In genomic region chr17:46772879-46773620, GRCh38 we compare ENCODE assay signal across 1 cellular context.
TF ChIP-seq lines count a peak whose summit lies in the region.

No MANE protein-coding gene starts in this region.

TF ChIP-seq in H1, 55 proteins besides CTCF, POLR2A, EP300 and RAD21 (continued from another document):
- TF ChIP-seq YY1 (IDR thresholded peaks at IDR 0.05; ENCODE audit: low read depth, low read length) (no peak), KDM1A (IDR thresholded peaks at IDR 0.05; ENCODE audit: borderline replicate concordance, low read length) (no peak), TAF7 (optimal IDR thresholded peaks at IDR 0.05; ENCODE audit: borderline replicate concordance, low read depth, low read length) (no peak), SUZ12 (IDR thresholded peaks at IDR 0.05; ENCODE audit: low read length) (peak; percentile 34; the same call in 1 of the 2 replicates), SP4 (IDR thresholded peaks at IDR 0.05; ENCODE audit: low read length) (no peak), TAF1 (IDR thresholded peaks at IDR 0.05; ENCODE audit: low read depth, low read length) (no peak), MAFK (IDR thresholded peaks at IDR 0.05; ENCODE audit: low read depth, low read length) (no peak), TEAD4 (IDR thresholded peaks at IDR 0.05; ENCODE audit: low read depth, low read length) (no peak)
- TF ChIP-seq, protein P1, sequence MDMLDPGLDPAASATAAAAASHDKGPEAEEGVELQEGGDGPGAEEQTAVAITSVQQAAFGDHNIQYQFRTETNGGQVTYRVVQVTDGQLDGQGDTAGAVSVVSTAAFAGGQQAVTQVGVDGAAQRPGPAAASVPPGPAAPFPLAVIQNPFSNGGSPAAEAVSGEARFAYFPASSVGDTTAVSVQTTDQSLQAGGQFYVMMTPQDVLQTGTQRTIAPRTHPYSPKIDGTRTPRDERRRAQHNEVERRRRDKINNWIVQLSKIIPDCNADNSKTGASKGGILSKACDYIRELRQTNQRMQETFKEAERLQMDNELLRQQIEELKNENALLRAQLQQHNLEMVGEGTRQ (IDR thresholded peaks at IDR 0.05; ENCODE audit: low read length), result no peak
